9 cellular contexts compared by ENCODE assay signal in genomic region chr20:25136643-25137559, GRCh38. TPM values are rescaled to one million over a fixed set of nuclear protein-coding genes. Genes with fewer than 3 reads are reported as not detected.
A peak's percentile ranks its signal among the peaks of the same experiment; 100 is the strongest.
DNase-seq lines count a peak whose midpoint lies in the region; ATAC-seq and TF ChIP-seq lines count a peak whose summit lies in the region.
"Had no signal": no experiment of that assay in that cellular context is flagged by ENCODE, and none has a peak within 500 bp of the region (broad histone marks: within the 10 kb centered on the region; RNA-seq: fewer than 3 reads in every experiment).

No MANE protein-coding gene starts in this region.

- POLR2A ChIA-PET in Panc1 (lab: Charles Lee): no interaction called here

- H2BK12ac ChIP-seq in neuronal stem cell (ENCODE audit: low read length): peak overlapping the region; percentile 82

- no peak overlapping the region for H2AK5ac ChIP-seq in neuronal stem cell (ENCODE audit: low read depth, low read length)

- H3K4me3 ChIP-seq in Panc1 (ENCODE audit: low read depth in 2 of 2, low read length in 2 of 2): no peak overlapping the region
- no peak overlapping the region for H3K4me3 ChIP-seq in neuronal stem cell (ENCODE audit: low read length in 2 of 2)

- H3K23ac ChIP-seq in neuronal stem cell (ENCODE audit: low read depth, low read length, poor library complexity): no peak overlapping the region

- H3K4me3 Mint-ChIP-seq in stimulated activated naive B cell treated with anti-CD40 and anti-IgM and Interleukin-4, amounts not matched to agents 10 μg/mL and 1 μg/mL and 100 μg/mL, for 72 hours: no peak overlapping the region

- intact Hi-C loops in Panc1 (cut with micrococcal nuclease; ENCODE audit: unreplicated experiment): loop anchor here (2.0 kb wide), 1 partner anchor 42 kb away; no protein-coding TSS in a partner anchor

- no peak overlapping the region for H3K14ac ChIP-seq in neuronal stem cell (ENCODE audit: low read length)

- no peak overlapping the region for H2BK120ac ChIP-seq in neuronal stem cell (ENCODE audit: low read depth, low read length)

- no peaks in the 10 kb centered on the region for H3K4me1 Mint-ChIP-seq in stimulated activated naive B cell treated with anti-CD40 and anti-IgM and Interleukin-4, amounts not matched to agents 10 μg/mL and 1 μg/mL and 100 μg/mL, for 72 hours

- in situ Hi-C loops in Panc1 (cut with HindIII; ENCODE audit: low pct_unique_long_range_greater_than_20kb, low sequenced_read_pairs): no loop called here

- H4K91ac ChIP-seq in neuronal stem cell (ENCODE audit: low read depth, low read length, poor library complexity): peak overlapping the region; percentile 66

- peak overlapping the region; percentile 77 for H3K4ac ChIP-seq in neuronal stem cell (ENCODE audit: low read length)

- CTCF ChIA-PET in Panc1 (lab: Charles Lee): no interaction called here

- DNase-seq in Ammon's horn (ENCODE audit: low spot score): peak; percentile 83
- DNase-seq in Panc1 (ENCODE audit: low read depth, low spot score): peak; percentile 39
- peak; percentile 95 for DNase-seq in fibroblast of peridontal ligament (ENCODE audit: extremely low read depth)
- no peak for DNase-seq in neuronal stem cell (ENCODE audit: low spot score)
- DNase-seq in stimulated activated naive B cell treated with anti-CD40 and anti-IgM and Interleukin-4, amounts not matched to agents 10 μg/mL and 1 μg/mL and 100 μg/mL, for 72 hours: no peak
- no peak for DNase-seq in NCI-H526 treated with DMSO at 0.1 percent for 48 hours (lab: John Stamatoyannopoulos, UW)

- H3K18ac ChIP-seq in neuronal stem cell (ENCODE audit: low read length): no peak overlapping the region

- no peaks in the 10 kb centered on the region for H3K36me3 Mint-ChIP-seq in stimulated activated naive B cell treated with anti-CD40 and anti-IgM and Interleukin-4, amounts not matched to agents 10 μg/mL and 1 μg/mL and 100 μg/mL, for 72 hours

- H3K9me3 ChIP-seq in Panc1 (ENCODE audit: control insufficient read depth, insufficient read depth, low read depth, low read length) (no peaks in the 10 kb centered on the region), neuronal stem cell (replicated peaks in 1 of 2; ENCODE audit: control insufficient read depth in 2 of 2, insufficient read depth in 1 of 2, low read depth in 1 of 2, low read length in 2 of 2) (no peaks in the 10 kb centered on the region)

- H3K27me3 Mint-ChIP-seq in stimulated activated naive B cell treated with anti-CD40 and anti-IgM and Interleukin-4, amounts not matched to agents 10 μg/mL and 1 μg/mL and 100 μg/mL, for 72 hours: peaks cover 39 to 40% of the 10 kb centered on the region in 2 donors

- no peak for TF ChIP-seq CTCF in Panc1 (IDR thresholded peaks at IDR 0.05)

- no peak overlapping the region for H2BK15ac ChIP-seq in neuronal stem cell (ENCODE audit: low read length)

- H3K9me3 Mint-ChIP-seq in stimulated activated naive B cell treated with anti-CD40 and anti-IgM and Interleukin-4, amounts not matched to agents 10 μg/mL and 1 μg/mL and 100 μg/mL, for 72 hours: no peaks in the 10 kb centered on the region

- no peaks in the 10 kb centered on the region for H3K79me1 ChIP-seq in neuronal stem cell (ENCODE audit: low read depth, low read length)

- H3K27ac Mint-ChIP-seq in stimulated activated naive B cell treated with anti-CD40 and anti-IgM and Interleukin-4, amounts not matched to agents 10 μg/mL and 1 μg/mL and 100 μg/mL, for 72 hours: no peak overlapping the region

- no CpG with 5 or more reads among the region's 6 CpGs for WGBS in neuronal stem cell (ENCODE audit: extremely low coverage in 2 of 2, insufficient read length in 2 of 2, insufficient replicate concordance in 1 of 2), 2 donors

- H2AFZ ChIP-seq in neuronal stem cell (ENCODE audit: low read length): peak overlapping the region; percentile 48
- H2AFZ ChIP-seq: parathyroid adenoma had no signal

- ATAC-seq in Panc1: peak; percentile 93
- no peak for ATAC-seq in stimulated activated naive B cell treated with anti-CD40 and anti-IgM and Interleukin-4, amounts not matched to agents 10 μg/mL and 1 μg/mL and 100 μg/mL, for 72 hours (replicated peaks)
- no peak for ATAC-seq in HG03520 (IDR thresholded peaks at IDR 0.05; ENCODE audit: unreplicated experiment)
- ATAC-seq in HG03108 (IDR thresholded peaks at IDR 0.05; ENCODE audit: unreplicated experiment): no peak

- H3K27me3 ChIP-seq in Panc1 (ENCODE audit: control insufficient read depth, insufficient read depth, low read length): no peaks in the 10 kb centered on the region
- H3K27me3 ChIP-seq in neuronal stem cell (ENCODE audit: control insufficient read depth in 3 of 3, insufficient read depth in 3 of 3, low read depth in 1 of 3, low read length in 3 of 3): peaks cover 0 to 13% (median 0%) of the 10 kb centered on the region in 3 experiments

- H4K8ac ChIP-seq in neuronal stem cell (ENCODE audit: low read depth, low read length): no peak overlapping the region

- peak overlapping the region; percentile 87 for H3K27ac ChIP-seq in Panc1 (ENCODE audit: low read length)
- no peak overlapping the region for H3K27ac ChIP-seq in neuronal stem cell (replicated peaks; ENCODE audit: low read length)
- H3K27ac ChIP-seq: parathyroid adenoma had no signal

- peaks cover 55% of the 10 kb centered on the region for H3K4me1 ChIP-seq in Panc1 (ENCODE audit: control insufficient read depth, insufficient read depth, low read length)
- peaks cover 0 to 2% of the 10 kb centered on the region in 2 donors for H3K4me1 ChIP-seq in neuronal stem cell (ENCODE audit: control insufficient read depth in 2 of 2, insufficient read depth in 1 of 2, low read depth in 1 of 2, low read length in 2 of 2)
- H3K4me1 ChIP-seq: parathyroid adenoma had no signal

- no peaks in the 10 kb centered on the region for H3K36me3 ChIP-seq in Panc1 (ENCODE audit: control insufficient read depth, insufficient read depth, low read length)
- no peaks in the 10 kb centered on the region for H3K36me3 ChIP-seq in neuronal stem cell (replicated peaks in 1 of 2; ENCODE audit: control insufficient read depth in 2 of 2, insufficient read depth in 2 of 2, low read length in 2 of 2)

- no peak overlapping the region for H3K4me2 ChIP-seq in neuronal stem cell (ENCODE audit: insufficient read depth, low read length, poor library complexity, severe bottlenecking)

- no peak overlapping the region for H3K9ac ChIP-seq in neuronal stem cell (ENCODE audit: low read depth, low read length, poor library complexity)
- H3K9ac ChIP-seq: parathyroid adenoma had no signal

- no peak overlapping the region for H2BK5ac ChIP-seq in neuronal stem cell (ENCODE audit: low read length)

- no TSS peak for BruUV-seq in Panc1 (replicated peaks; lab: Mats Ljungman, UMichigan)

RNA-seq across cellular contexts. Expression of gene VSX1, which starts 55.0 kb away (rescaled TPM):
- total RNA-seq in Panc1 (2021; ENCODE audit: unreplicated experiment): 0.21 TPM
- not detected for polyA plus RNA-seq in Panc1 (2012; ENCODE audit: insufficient read length)
- 0.73 TPM for polyA plus RNA-seq in neuronal stem cell (2013, experiment 1 of 2)
- 0.78 TPM for polyA plus RNA-seq in neuronal stem cell (2013, experiment 2 of 2)

RNA-seq across cellular contexts. Expression of gene ENTPD6, which starts 58.6 kb away (rescaled TPM):
- 108 TPM for total RNA-seq in Panc1 (2021; ENCODE audit: unreplicated experiment)
- polyA plus RNA-seq in Panc1 (2012; ENCODE audit: insufficient read length): 99.8 TPM
- polyA plus RNA-seq in neuronal stem cell (2013, experiment 1 of 2): 50.6 TPM
- 48.4 TPM for polyA plus RNA-seq in neuronal stem cell (2013, experiment 2 of 2)

Comparison
In these comparisons a context has a peak if more than half of its experiments do, and no peak if none do; other contexts are left out.
1. DNase-seq: peak in Ammon's horn (single experiment), Panc1 (single experiment) and fibroblast of peridontal ligament (single experiment); none in neuronal stem cell (single experiment), stimulated activated naive B cell treated with anti-CD40 and anti-IgM and Interleukin-4, amounts not matched to agents 10 μg/mL and 1 μg/mL and 100 μg/mL, for 72 hours (single experiment) and NCI-H526 treated with DMSO at 0.1 percent for 48 hours (single experiment).